Comparison of ENCODE assay signal across 10 cellular contexts in genomic region chr6:77456531-77457248, GRCh38. TPM values are rescaled to one million over a fixed set of nuclear protein-coding genes. Genes with fewer than 3 reads are reported as not detected.
A peak's percentile ranks its signal among the peaks of the same experiment; 100 is the strongest.
DNase-seq lines count a peak whose midpoint lies in the region; ATAC-seq and TF ChIP-seq lines count a peak whose summit lies in the region.
"Had no signal": no experiment of that assay in that cellular context is flagged by ENCODE, and none has a peak within 500 bp of the region (broad histone marks: within the 10 kb centered on the region; RNA-seq: fewer than 3 reads in every experiment).

No MANE protein-coding gene starts in this region.

- H3K9me3 Mint-ChIP-seq in type B pancreatic cell = no peaks in the 10 kb centered on the region

- no peak for ATAC-seq in HG02840 (IDR thresholded peaks at IDR 0.05; ENCODE audit: low FRiP score, unreplicated experiment)
- no peak for ATAC-seq in GM21786 (IDR thresholded peaks at IDR 0.05; ENCODE audit: unreplicated experiment)

- H3K27ac Mint-ChIP-seq in type B pancreatic cell = no peak overlapping the region

- H3K27me3 Mint-ChIP-seq in type B pancreatic cell = peaks cover 34% of the 10 kb centered on the region

- H3K4me1 Mint-ChIP-seq in type B pancreatic cell (ENCODE audit: unreplicated experiment) = peaks cover 13% of the 10 kb centered on the region

- no peak overlapping the region for H3K4me3 ChIP-seq in cardiac fibroblast (replicated peaks in 1 of 2; ENCODE audit: low read depth in 2 of 2, low read length in 2 of 2)

- peak; percentile 91 for DNase-seq in AG08395 (ENCODE audit: low spot score)
- peak; percentile 5 for DNase-seq in LoVo (ENCODE audit: low spot score)
- peak; percentile 98 to 99 for DNase-seq in cardiac fibroblast (ENCODE audit: low read depth in 2 of 2)
- DNase-seq in islet precursor cell = peak; percentile 91
- no peak for DNase-seq in type B pancreatic cell (ENCODE audit: extremely low spot score, unreplicated experiment)
- no peak for DNase-seq in HT-29 (ENCODE audit: low spot score)
- DNase-seq: activated CD8-positive, alpha-beta memory T cell treated with anti-CD3 and anti-CD28 coated beads for 24 hours; NCI-H748 treated with DMSO at 0.1 percent for 48 hours had no signal

- H3K36me3 Mint-ChIP-seq in type B pancreatic cell = no peaks in the 10 kb centered on the region

- TF ChIP-seq CTCF in cardiac fibroblast (IDR thresholded peaks at IDR 0.05; ENCODE audit: low read depth, low read length) (no peak), type B pancreatic cell (conservative IDR thresholded peaks at IDR 0.05) (no peak)

- no peak overlapping the region for H3K4me3 Mint-ChIP-seq in type B pancreatic cell

RNA-seq across cellular contexts. Expression of gene HTR1B, which starts 6.6 kb away (rescaled TPM):
- total RNA-seq in type B pancreatic cell (ENCODE audit: low replicate concordance) = 1.9 and 5.5 TPM in 2 replicates
- not detected in 2 replicates for total RNA-seq in HT-29 (2014; rRNA removed; shearing (Covaris generic))

Comparison
In these comparisons a context has a peak if more than half of its experiments do, and no peak if none do; other contexts are left out.
1. DNase-seq: peak in AG08395 (single experiment), LoVo (single experiment), cardiac fibroblast (2 of 2) and islet precursor cell (single experiment); none in type B pancreatic cell (single experiment) and HT-29 (single experiment).